18 cellular contexts compared by ENCODE assay signal in genomic region chr1:235861857-235862256, GRCh38. TPM values are rescaled to one million over a fixed set of nuclear protein-coding genes. Genes with fewer than 3 reads are reported as not detected.
DNase-seq lines count a peak whose midpoint lies in the region; ATAC-seq and TF ChIP-seq lines count a peak whose summit lies in the region.
"Had no signal": no experiment of that assay in that cellular context is flagged by ENCODE, and none has a peak within 500 bp of the region (broad histone marks: within the 10 kb centered on the region; RNA-seq: fewer than 3 reads in every experiment).

No MANE protein-coding gene starts in this region.

- no peaks in the 10 kb centered on the region for H3K27me3 ChIP-seq in CD4-positive, CD25-positive, alpha-beta regulatory T cell (ENCODE audit: control insufficient read depth, insufficient read depth, low read length)
- H3K27me3 ChIP-seq in stomach = no peaks in the 10 kb centered on the region

- no peak for TF ChIP-seq EP300 in stomach (IDR thresholded peaks at IDR 0.05)

- intact Hi-C loops in activated CD4-positive, alpha-beta T cell treated with anti-CD3 and anti-CD28 coated beads for 36 hours (cut with DNase I, micrococcal nuclease) = no loop called here
- intact Hi-C loops in stomach (cut with DNase I; ENCODE audit: low total_unique reads) = no loop called here

- H3K27ac ChIP-seq in CD4-positive, CD25-positive, alpha-beta regulatory T cell (ENCODE audit: insufficient read depth, low read length, poor library complexity, severe bottlenecking) = no peak overlapping the region
- no peak overlapping the region for H3K27ac ChIP-seq in stomach
- H3K27ac ChIP-seq: C4-2B had no signal

- H3K27me3 Mint-ChIP-seq in activated CD4-positive, alpha-beta T cell treated with anti-CD3 and anti-CD28 coated beads for 36 hours = no peaks in the 10 kb centered on the region
- no peaks in the 10 kb centered on the region for H3K27me3 Mint-ChIP-seq in CD4-positive, CD25-positive, alpha-beta regulatory T cell
- H3K27me3 Mint-ChIP-seq in activated T-helper 17 cell treated with anti-CD3 and anti-CD28 coated beads, Interleukin-2, amount 50 U/mL, for 72 hours = no peaks in the 10 kb centered on the region
- peaks cover 14 to 22% (median 15%) of the 10 kb centered on the region in 3 donors for H3K27me3 Mint-ChIP-seq in immature natural killer cell (ENCODE audit: low read depth in 3 of 3)

- peak overlapping the region; percentile 5 for H3K27ac Mint-ChIP-seq in activated CD4-positive, alpha-beta T cell treated with anti-CD3 and anti-CD28 coated beads for 36 hours
- H3K27ac Mint-ChIP-seq in CD4-positive, CD25-positive, alpha-beta regulatory T cell = peak overlapping the region in 2 of 3 donors; percentile 39 to 78
- H3K27ac Mint-ChIP-seq in activated T-helper 17 cell treated with anti-CD3 and anti-CD28 coated beads, Interleukin-2, amount 50 U/mL, for 72 hours = no peak overlapping the region
- peak overlapping the region in 4 of 6 donors; percentile 96 to 100 (median 98) for H3K27ac Mint-ChIP-seq in immature natural killer cell

- peaks cover 34% of the 10 kb centered on the region for H3K36me3 Mint-ChIP-seq in activated CD4-positive, alpha-beta T cell treated with anti-CD3 and anti-CD28 coated beads for 36 hours (ENCODE audit: low read depth)
- peaks cover 4% of the 10 kb centered on the region for H3K36me3 Mint-ChIP-seq in CD4-positive, CD25-positive, alpha-beta regulatory T cell
- H3K36me3 Mint-ChIP-seq in activated T-helper 17 cell treated with anti-CD3 and anti-CD28 coated beads, Interleukin-2, amount 50 U/mL, for 72 hours (ENCODE audit: low read depth) = peaks cover 33% of the 10 kb centered on the region
- H3K36me3 Mint-ChIP-seq in immature natural killer cell = no peaks in the 10 kb centered on the region

- no peak for TF ChIP-seq POLR2A in stomach (IDR thresholded peaks at IDR 0.05)

- no peak for TF ChIP-seq CTCF in stomach (IDR thresholded peaks at IDR 0.05)

- H3K36me3 ChIP-seq in CD4-positive, CD25-positive, alpha-beta regulatory T cell (ENCODE audit: control insufficient read depth, insufficient read depth, low read length) = peaks cover 2% of the 10 kb centered on the region
- H3K36me3 ChIP-seq in stomach = no peaks in the 10 kb centered on the region

- ATAC-seq in activated CD4-positive, alpha-beta T cell treated with anti-CD3 and anti-CD28 coated beads for 36 hours = no peak
- ATAC-seq in CD4-positive, CD25-positive, alpha-beta regulatory T cell (ENCODE audit: low read depth in 2 of 2) = no peak
- no peak for ATAC-seq in activated T-helper 17 cell treated with anti-CD3 and anti-CD28 coated beads, Interleukin-2, amount 50 U/mL, for 72 hours (replicated peaks)
- ATAC-seq in GM19463 (IDR thresholded peaks at IDR 0.05; ENCODE audit: unreplicated experiment) = no peak
- ATAC-seq: HCT116 had no signal

- H3K9me3 Mint-ChIP-seq in activated CD4-positive, alpha-beta T cell treated with anti-CD3 and anti-CD28 coated beads for 36 hours (ENCODE audit: low read depth) = no peaks in the 10 kb centered on the region
- H3K9me3 Mint-ChIP-seq in CD4-positive, CD25-positive, alpha-beta regulatory T cell = peaks cover 0 to 2% (median 0%) of the 10 kb centered on the region in 7 donors
- no peaks in the 10 kb centered on the region for H3K9me3 Mint-ChIP-seq in activated T-helper 17 cell treated with anti-CD3 and anti-CD28 coated beads, Interleukin-2, amount 50 U/mL, for 72 hours
- no peaks in the 10 kb centered on the region for H3K9me3 Mint-ChIP-seq in immature natural killer cell

- DNase-seq in activated CD4-positive, alpha-beta T cell treated with anti-CD3 and anti-CD28 coated beads for 36 hours = no peak
- DNase-seq in activated CD4-positive, alpha-beta T cell treated with anti-CD3 and anti-CD28 coated beads, Interleukin-2, amount 50 U/mL, for 4 hours = no peak
- no peak for DNase-seq in CD4-positive, CD25-positive, alpha-beta regulatory T cell
- DNase-seq in immature natural killer cell = no peak
- no peak for DNase-seq in RKO (ENCODE audit: low spot score)
- no peak for DNase-seq in stomach
- DNase-seq: Calu3, DMS79, IMR-90, NCI-H1092, NCI-H2107, NCI-H226, NCI-H526 treated with DMSO at 0.1 percent for 48 hours, OCI-M1 had no signal

- POLR2A ChIA-PET in activated CD4-positive, alpha-beta T cell treated with anti-CD3 and anti-CD28 coated beads for 36 hours (lab: Charles Lee) = no interaction called here

- H3K4me1 Mint-ChIP-seq in activated CD4-positive, alpha-beta T cell treated with anti-CD3 and anti-CD28 coated beads for 36 hours = peaks cover 47% of the 10 kb centered on the region
- H3K4me1 Mint-ChIP-seq in CD4-positive, CD25-positive, alpha-beta regulatory T cell = peaks cover 10 to 52% (median 41%) of the 10 kb centered on the region in 4 donors
- H3K4me1 Mint-ChIP-seq in activated T-helper 17 cell treated with anti-CD3 and anti-CD28 coated beads, Interleukin-2, amount 50 U/mL, for 72 hours = peaks cover 37% of the 10 kb centered on the region
- peaks cover under 1 to 52% of the 10 kb centered on the region in 2 donors for H3K4me1 Mint-ChIP-seq in immature natural killer cell

- no peak overlapping the region for H3K4me3 Mint-ChIP-seq in activated CD4-positive, alpha-beta T cell treated with anti-CD3 and anti-CD28 coated beads for 36 hours
- no peak overlapping the region for H3K4me3 Mint-ChIP-seq in CD4-positive, CD25-positive, alpha-beta regulatory T cell
- peak overlapping the region; percentile 97 for H3K4me3 Mint-ChIP-seq in activated T-helper 17 cell treated with anti-CD3 and anti-CD28 coated beads, Interleukin-2, amount 50 U/mL, for 72 hours
- H3K4me3 Mint-ChIP-seq in immature natural killer cell = peak overlapping the region; percentile 17 to 98 (median 43)

- H3K4me1 ChIP-seq in CD4-positive, CD25-positive, alpha-beta regulatory T cell (ENCODE audit: control insufficient read depth, insufficient read depth, low read length, poor library complexity, severe bottlenecking) = peaks cover 20% of the 10 kb centered on the region
- H3K4me1 ChIP-seq in stomach = peaks cover 16 to 74% (median 50%) of the 10 kb centered on the region in 4 donors

- no peak overlapping the region for H3K4me3 ChIP-seq in CD4-positive, CD25-positive, alpha-beta regulatory T cell (ENCODE audit: low read depth, low read length)
- H3K4me3 ChIP-seq in stomach = no peak overlapping the region

- H3K9me3 ChIP-seq in CD4-positive, CD25-positive, alpha-beta regulatory T cell (ENCODE audit: control insufficient read depth in 2 of 2, low read length in 2 of 2) = no peaks in the 10 kb centered on the region
- no peaks in the 10 kb centered on the region for H3K9me3 ChIP-seq in stomach

- CTCF ChIA-PET in activated CD4-positive, alpha-beta T cell treated with anti-CD3 and anti-CD28 coated beads for 36 hours (lab: Charles Lee) = no interaction called here

RNA-seq across cellular contexts. Expression of gene LYST, which starts 4.8 kb away (rescaled TPM):
- total RNA-seq in activated CD4-positive, alpha-beta T cell treated with anti-CD3 and anti-CD28 coated beads for 36 hours = 10 to 100 TPM; 28.1 to 32.3 TPM
- total RNA-seq in CD4-positive, CD25-positive, alpha-beta regulatory T cell = 32.5 TPM
- 10 to 100 TPM in 1 of 4 donors, 1 to 10 TPM in 3; 8.1 to 10.3 (median 9.2) TPM for polyA plus RNA-seq in CD4-positive, CD25-positive, alpha-beta regulatory T cell
- 10 to 100 TPM; 19.8 to 41.2 TPM for total RNA-seq in activated T-helper 17 cell treated with anti-CD3 and anti-CD28 coated beads, Interleukin-2, amount 50 U/mL, for 72 hours
- polyA plus RNA-seq in immature natural killer cell = 10 to 100 TPM; 21.8 to 39.3 (median 27.7) TPM
- 10 to 100 TPM in 4 of 5 donors, 1 to 10 TPM in 1; 1.7 to 95.6 (median 37.3) TPM for total RNA-seq in stomach
- polyA plus RNA-seq in stomach = 1 to 10 TPM; 4.9 to 8.6 (median 5.5) TPM

Comparison
In these comparisons a context has a peak if more than half of its experiments do, and no peak if none do; other contexts are left out.
1. H3K4me3 Mint-ChIP-seq: peak in activated T-helper 17 cell treated with anti-CD3 and anti-CD28 coated beads, Interleukin-2, amount 50 U/mL, for 72 hours (single experiment) and immature natural killer cell (5 of 5); none in activated CD4-positive, alpha-beta T cell treated with anti-CD3 and anti-CD28 coated beads for 36 hours (single experiment) and CD4-positive, CD25-positive, alpha-beta regulatory T cell (0 of 4).